18 cellular contexts compared by ENCODE assay signal in the genomic region with DNA sequence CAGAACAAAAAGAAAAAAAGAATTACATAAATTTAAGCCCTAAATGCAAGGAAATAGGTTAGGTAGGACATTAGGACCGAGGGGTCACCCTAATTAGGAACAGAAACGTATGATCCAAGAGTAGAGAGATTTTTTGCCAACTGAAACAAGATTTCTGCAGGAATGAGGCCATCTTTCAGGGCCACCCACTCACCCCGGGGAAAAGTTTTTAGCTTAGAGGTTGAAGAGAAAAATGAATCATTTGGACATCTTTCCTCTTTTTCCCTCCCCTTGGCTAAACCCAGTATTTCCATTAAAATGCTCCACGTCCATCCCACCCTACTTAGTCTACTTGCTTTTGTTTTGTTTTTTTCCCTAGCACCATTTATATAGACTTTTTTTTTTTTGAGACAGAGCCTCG. TPM values are rescaled to one million over a fixed set of nuclear protein-coding genes. Genes with fewer than 3 reads are reported as not detected.
DNase-seq lines count a peak whose midpoint lies in the region; ATAC-seq lines count a peak whose summit lies in the region.
"Had no signal": no experiment of that assay in that cellular context is flagged by ENCODE, and none has a peak within 500 bp of the region (broad histone marks: within the 10 kb centered on the region; RNA-seq: fewer than 3 reads in every experiment).

No MANE protein-coding gene starts in this region.

- H3K27me3 ChIP-seq in stomach smooth muscle (ENCODE audit: control insufficient read depth in 1 of 2, insufficient read depth in 2 of 2, low read length in 2 of 2): peaks cover under 1 to 4% of the 10 kb centered on the region in 2 donors

- H3K4me3 Mint-ChIP-seq in activated T-helper 2 cell treated with anti-CD3 and anti-CD28 coated beads, Interferon-gamma antibody, Interleukin-2, Interleukin-4, amounts not matched to agents 10 μg/mL and 5 μg/mL and 100 μg/mL, durations not matched to agents 14 hours and 24 hours and 36 hours (ENCODE audit: low read depth): no peak overlapping the region
- H3K4me3 Mint-ChIP-seq: activated naive CD8-positive, alpha-beta T cell treated with anti-CD3 and anti-CD28 coated beads, Interleukin-2, amount 10 ng/mL, durations not matched to agents 7 days and 5 days; B cell; naive thymus-derived CD4-positive, alpha-beta T cell had no signal

- peak overlapping the region; percentile 6 for H3K27ac ChIP-seq in stomach smooth muscle (ENCODE audit: low read length)

- no peaks in the 10 kb centered on the region for H3K4me1 ChIP-seq in stomach smooth muscle (ENCODE audit: control insufficient read depth, insufficient read depth, low read length)

- no peaks in the 10 kb centered on the region for H3K9me3 Mint-ChIP-seq in activated T-helper 2 cell treated with anti-CD3 and anti-CD28 coated beads, Interferon-gamma antibody, Interleukin-2, Interleukin-4, amounts not matched to agents 10 μg/mL and 5 μg/mL and 100 μg/mL, durations not matched to agents 14 hours and 24 hours and 36 hours
- H3K9me3 Mint-ChIP-seq: activated naive CD8-positive, alpha-beta T cell treated with anti-CD3 and anti-CD28 coated beads, Interleukin-2, amount 10 ng/mL, durations not matched to agents 7 days and 5 days; naive thymus-derived CD4-positive, alpha-beta T cell had no signal

- H3K9me3 ChIP-seq in stomach smooth muscle (ENCODE audit: control insufficient read depth in 2 of 2, low read length in 2 of 2): no peaks in the 10 kb centered on the region

- intact Hi-C loops in activated T-helper 2 cell treated with anti-CD3 and anti-CD28 coated beads, Interferon-gamma antibody, Interleukin-2, Interleukin-4, amounts not matched to agents 10 μg/mL and 5 μg/mL and 100 μg/mL, durations not matched to agents 14 hours and 24 hours and 36 hours (cut with micrococcal nuclease): no loop called here

- no peak overlapping the region for H3K27ac Mint-ChIP-seq in activated T-helper 2 cell treated with anti-CD3 and anti-CD28 coated beads, Interferon-gamma antibody, Interleukin-2, Interleukin-4, amounts not matched to agents 10 μg/mL and 5 μg/mL and 100 μg/mL, durations not matched to agents 14 hours and 24 hours and 36 hours
- H3K27ac Mint-ChIP-seq: activated naive CD8-positive, alpha-beta T cell treated with anti-CD3 and anti-CD28 coated beads, Interleukin-2, amount 10 ng/mL, durations not matched to agents 7 days and 5 days; B cell; naive thymus-derived CD4-positive, alpha-beta T cell had no signal

- no peak for ATAC-seq in HG03460 (IDR thresholded peaks at IDR 0.05; ENCODE audit: unreplicated experiment)
- ATAC-seq: naive thymus-derived CD4-positive, alpha-beta T cell had no signal

- H3K9ac ChIP-seq in stomach smooth muscle (ENCODE audit: low read length in 2 of 2): no peak overlapping the region

- no peak overlapping the region for H3K4me3 ChIP-seq in stomach smooth muscle (ENCODE audit: low read length in 2 of 2)

- no peaks in the 10 kb centered on the region for H3K36me3 Mint-ChIP-seq in activated T-helper 2 cell treated with anti-CD3 and anti-CD28 coated beads, Interferon-gamma antibody, Interleukin-2, Interleukin-4, amounts not matched to agents 10 μg/mL and 5 μg/mL and 100 μg/mL, durations not matched to agents 14 hours and 24 hours and 36 hours (ENCODE audit: low read depth)
- H3K36me3 Mint-ChIP-seq: activated naive CD8-positive, alpha-beta T cell treated with anti-CD3 and anti-CD28 coated beads, Interleukin-2, amount 10 ng/mL, durations not matched to agents 7 days and 5 days; naive thymus-derived CD4-positive, alpha-beta T cell had no signal

- H3K27me3 Mint-ChIP-seq in activated T-helper 2 cell treated with anti-CD3 and anti-CD28 coated beads, Interferon-gamma antibody, Interleukin-2, Interleukin-4, amounts not matched to agents 10 μg/mL and 5 μg/mL and 100 μg/mL, durations not matched to agents 14 hours and 24 hours and 36 hours (ENCODE audit: low read depth): peaks cover 40% of the 10 kb centered on the region

- H3K4me1 Mint-ChIP-seq in activated T-helper 2 cell treated with anti-CD3 and anti-CD28 coated beads, Interferon-gamma antibody, Interleukin-2, Interleukin-4, amounts not matched to agents 10 μg/mL and 5 μg/mL and 100 μg/mL, durations not matched to agents 14 hours and 24 hours and 36 hours (ENCODE audit: low read depth): peaks cover 2% of the 10 kb centered on the region

- H3K36me3 ChIP-seq in stomach smooth muscle (ENCODE audit: control insufficient read depth in 2 of 2, insufficient read depth in 2 of 2, low read length in 2 of 2): no peaks in the 10 kb centered on the region

- DNase-seq in GM03348 (ENCODE audit: low spot score): peak; percentile 72
- peak; percentile 49 for DNase-seq in dedifferentiated amniotic fluid mesenchymal stem cell (ENCODE audit: extremely low spot score)
- peak; percentile 58 for DNase-seq in left kidney (ENCODE audit: low read depth, low spot score)
- no peak for DNase-seq in KG1 (lab: John Stamatoyannopoulos, UW)
- no peak for DNase-seq in activated T-helper 2 cell treated with anti-CD3 and anti-CD28 coated beads, Interferon-gamma antibody, Interleukin-2, Interleukin-4, amounts not matched to agents 10 μg/mL and 5 μg/mL and 100 μg/mL, durations not matched to agents 14 hours and 24 hours and 36 hours (ENCODE audit: low spot score)
- no peak for DNase-seq in C1 segment of cervical spinal cord (lab: John Stamatoyannopoulos, UW)
- DNase-seq: activated CD4-positive, CD25-positive, alpha-beta regulatory T cell; activated CD8-positive, alpha-beta memory T cell treated with anti-CD3 and anti-CD28 coated beads, Interleukin-2, amount 50 U/mL, for 48 hours; activated naive CD8-positive, alpha-beta T cell treated with anti-CD3 and anti-CD28 coated beads, Interleukin-2, amount 10 ng/mL, durations not matched to agents 7 days and 5 days; cortex of kidney; DMS79 treated with DMSO at 0.1 percent for 48 hours; foreskin melanocyte; naive thymus-derived CD4-positive, alpha-beta T cell; NCI-H446 had no signal

RNA-seq across cellular contexts. Expression of a gene that starts 10.6 kb away (rescaled TPM):
- not detected in 2 replicates for total RNA-seq in activated T-helper 2 cell treated with anti-CD3 and anti-CD28 coated beads, Interferon-gamma antibody, Interleukin-2, Interleukin-4, amounts not matched to agents 10 μg/mL and 5 μg/mL and 100 μg/mL, durations not matched to agents 14 hours and 24 hours and 36 hours
- total RNA-seq: B cell, HT-29 had no signal

RNA-seq across cellular contexts. Expression of a gene that starts 13.7 kb away (rescaled TPM):
- total RNA-seq in activated T-helper 2 cell treated with anti-CD3 and anti-CD28 coated beads, Interferon-gamma antibody, Interleukin-2, Interleukin-4, amounts not matched to agents 10 μg/mL and 5 μg/mL and 100 μg/mL, durations not matched to agents 14 hours and 24 hours and 36 hours: not detected in 2 replicates
- total RNA-seq: HT-29 had no signal

RNA-seq across cellular contexts. Expression of a gene that starts 53.2 kb away (rescaled TPM):
- not detected in 2 replicates for total RNA-seq in activated T-helper 2 cell treated with anti-CD3 and anti-CD28 coated beads, Interferon-gamma antibody, Interleukin-2, Interleukin-4, amounts not matched to agents 10 μg/mL and 5 μg/mL and 100 μg/mL, durations not matched to agents 14 hours and 24 hours and 36 hours
- total RNA-seq: B cell; HT-29; naive thymus-derived CD4-positive, alpha-beta T cell had no signal

Comparison
In these comparisons a context has a peak if more than half of its experiments do, and no peak if none do; other contexts are left out.
1. DNase-seq: peak in GM03348 (single experiment), dedifferentiated amniotic fluid mesenchymal stem cell (single experiment) and left kidney (single experiment); none in KG1 (single experiment), activated T-helper 2 cell treated with anti-CD3 and anti-CD28 coated beads, Interferon-gamma antibody, Interleukin-2, Interleukin-4, amounts not matched to agents 10 μg/mL and 5 μg/mL and 100 μg/mL, durations not matched to agents 14 hours and 24 hours and 36 hours (single experiment) and C1 segment of cervical spinal cord (0 of 14).